In the genomic region with DNA sequence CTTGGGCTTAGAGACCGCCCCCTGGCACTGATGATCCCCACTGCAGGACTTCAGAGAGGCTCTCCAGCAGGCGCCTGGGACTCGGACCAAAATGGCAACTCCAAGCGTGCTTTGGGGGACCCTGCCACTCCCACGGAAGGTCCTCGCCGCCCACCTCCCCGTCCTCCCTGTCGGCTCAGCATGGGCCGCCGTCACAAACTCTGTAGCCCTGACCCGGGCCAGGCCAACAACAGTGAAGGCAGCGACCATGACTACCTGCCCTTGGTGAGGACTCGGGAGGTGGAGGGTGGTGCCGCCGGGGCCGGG, we compare ENCODE assay signal across 13 cellular contexts. TPM values are rescaled to one million over a fixed set of nuclear protein-coding genes. Genes with fewer than 3 reads are reported as not detected.
A peak's percentile ranks its signal among the peaks of the same experiment; 100 is the strongest.
DNase-seq lines count a peak whose midpoint lies in the region; ATAC-seq and TF ChIP-seq lines count a peak whose summit lies in the region.
"Had no signal": no experiment of that assay in that cellular context is flagged by ENCODE, and none has a peak within 500 bp of the region (broad histone marks: within the 10 kb centered on the region; RNA-seq: fewer than 3 reads in every experiment).

No MANE protein-coding gene starts in this region.

- H3K36me3 ChIP-seq in lung (ENCODE audit: control insufficient read depth in 2 of 2, insufficient read depth in 2 of 2, low read length in 2 of 2) (peaks cover 6 to 24% of the 10 kb centered on the region in 2 donors), neural progenitor cell (no peaks in the 10 kb centered on the region), A673 (ENCODE audit: insufficient read depth, low read length, poor library complexity, severe bottlenecking) (peaks cover 32% of the 10 kb centered on the region)

- intact Hi-C loops in A673 (cut with micrococcal nuclease; ENCODE audit: unreplicated experiment) = no loop called here

- H3K9me3 ChIP-seq in lung (ENCODE audit: control insufficient read depth in 2 of 2, insufficient read depth in 1 of 2, low read length in 1 of 2) (no peaks in the 10 kb centered on the region), neural progenitor cell (ENCODE audit: low read depth) (no peaks in the 10 kb centered on the region), A673 (ENCODE audit: low read depth, low read length, poor library complexity, severe bottlenecking) (no peaks in the 10 kb centered on the region)

- no peak overlapping the region for H3K4me2 ChIP-seq in neural progenitor cell

- CTCF ChIA-PET in A673 (lab: Charles Lee) = interaction anchor here (0.8 kb wide), 1 partner anchor 13 kb away, joined by 5 read pairs; no protein-coding TSS in a partner anchor

- no peak for DNase-seq in stimulated activated naive CD8-positive, alpha-beta T cell treated with anti-CD3 and anti-CD28 coated beads, Interleukin-15, amount 100 ng/mL, for 72 hours
- DNase-seq in stimulated activated naive CD8-positive, alpha-beta T cell treated with anti-CD3 and anti-CD28 coated beads, Interleukin-15, Interleukin-2, amounts not matched to agents 100 U/mL and 50 U/mL, for 24 hours = no peak
- DNase-seq in lung (ENCODE audit: low spot score) (no peak), neural progenitor cell (ENCODE audit: low spot score) (no peak), A673 (ENCODE audit: low spot score) (no peak), islet precursor cell (no peak)
- DNase-seq in effector memory CD8-positive, alpha-beta T cell = no peak
- DNase-seq: C1 segment of cervical spinal cord, IMR-90 had no signal

- no peak overlapping the region for H3K4me3 Mint-ChIP-seq in stimulated activated naive CD8-positive, alpha-beta T cell treated with anti-CD3 and anti-CD28 coated beads, Interleukin-15, amount 100 ng/mL, for 72 hours
- no peak overlapping the region for H3K4me3 Mint-ChIP-seq in neural progenitor cell
- no peak overlapping the region for H3K4me3 Mint-ChIP-seq in effector memory CD8-positive, alpha-beta T cell

- no TSS peak for BruUV-seq in A673 (replicated peaks; lab: Mats Ljungman, UMichigan)

- no peaks in the 10 kb centered on the region for H3K27me3 Mint-ChIP-seq in stimulated activated naive CD8-positive, alpha-beta T cell treated with anti-CD3 and anti-CD28 coated beads, Interleukin-15, amount 100 ng/mL, for 72 hours
- peaks cover 11% of the 10 kb centered on the region for H3K27me3 Mint-ChIP-seq in neural progenitor cell (ENCODE audit: insufficient read depth, low read depth)
- no peaks in the 10 kb centered on the region for H3K27me3 Mint-ChIP-seq in effector memory CD8-positive, alpha-beta T cell

- no peak overlapping the region for H3K27ac Mint-ChIP-seq in stimulated activated naive CD8-positive, alpha-beta T cell treated with anti-CD3 and anti-CD28 coated beads, Interleukin-15, amount 100 ng/mL, for 72 hours
- H3K27ac Mint-ChIP-seq in neural progenitor cell = no peak overlapping the region
- no peak overlapping the region for H3K27ac Mint-ChIP-seq in effector memory CD8-positive, alpha-beta T cell

- H3K36me3 Mint-ChIP-seq in neural progenitor cell = peaks cover 1% of the 10 kb centered on the region
- peaks cover 20% of the 10 kb centered on the region for H3K36me3 Mint-ChIP-seq in effector memory CD8-positive, alpha-beta T cell (ENCODE audit: insufficient read depth)

- no peak overlapping the region for H3K4me3 ChIP-seq in lung
- no peak overlapping the region for H3K4me3 ChIP-seq in neural progenitor cell
- no peak overlapping the region for H3K4me3 ChIP-seq in A673 (ENCODE audit: low read depth, low read length, poor library complexity, severe bottlenecking)
- H3K4me3 ChIP-seq: GM12878 had no signal

- H3K4me1 Mint-ChIP-seq in stimulated activated naive CD8-positive, alpha-beta T cell treated with anti-CD3 and anti-CD28 coated beads, Interleukin-15, amount 100 ng/mL, for 72 hours = peaks cover 5% of the 10 kb centered on the region
- no peaks in the 10 kb centered on the region for H3K4me1 Mint-ChIP-seq in neural progenitor cell
- H3K4me1 Mint-ChIP-seq in effector memory CD8-positive, alpha-beta T cell (ENCODE audit: low read depth in 2 of 2) = peaks cover 4 to 10% of the 10 kb centered on the region in 2 donors

- H2AFZ ChIP-seq in neural progenitor cell (replicated peaks) = no peak overlapping the region

- H3K27ac ChIP-seq in VCaP = peak overlapping the region; percentile 64
- H3K27ac ChIP-seq in lung (ENCODE audit: low read depth in 1 of 2, low read length in 1 of 2) = no peak overlapping the region
- no peak overlapping the region for H3K27ac ChIP-seq in neural progenitor cell
- no peak overlapping the region for H3K27ac ChIP-seq in A673 (ENCODE audit: low read depth, low read length, poor library complexity, severe bottlenecking)

- H3K27me3 ChIP-seq in lung (ENCODE audit: control insufficient read depth, insufficient read depth) (no peaks in the 10 kb centered on the region), neural progenitor cell (no peaks in the 10 kb centered on the region), A673 (replicated peaks; ENCODE audit: insufficient read depth, low read depth, low read length, poor library complexity) (no peaks in the 10 kb centered on the region)

- POLR2A ChIA-PET in A673 (lab: Charles Lee; ENCODE audit: low non-redundant PET) = no interaction called here

- TF ChIP-seq CTCF in VCaP (conservative IDR thresholded peaks at IDR 0.05) = no peak
- TF ChIP-seq CTCF in lung (IDR thresholded peaks at IDR 0.05; ENCODE audit: control extremely low read depth, extremely low read depth) = no peak
- no peak for TF ChIP-seq CTCF in neural progenitor cell (IDR thresholded peaks at IDR 0.05)
- no peak for TF ChIP-seq CTCF in A673 (conservative IDR thresholded peaks at IDR 0.05; ENCODE audit: low read depth, low read length)

- H3K9ac ChIP-seq in neural progenitor cell = no peak overlapping the region

- no peaks in the 10 kb centered on the region for H3K9me3 Mint-ChIP-seq in stimulated activated naive CD8-positive, alpha-beta T cell treated with anti-CD3 and anti-CD28 coated beads, Interleukin-15, amount 100 ng/mL, for 72 hours
- H3K9me3 Mint-ChIP-seq in neural progenitor cell = no peaks in the 10 kb centered on the region
- H3K9me3 Mint-ChIP-seq in effector memory CD8-positive, alpha-beta T cell = no peaks in the 10 kb centered on the region

- peaks cover 5% of the 10 kb centered on the region for H3F3A ChIP-seq in neural progenitor cell (ENCODE audit: low read depth)

- H3K79me2 ChIP-seq in neural progenitor cell (ENCODE audit: low read depth) = no peaks in the 10 kb centered on the region

- peak; percentile 7 for ATAC-seq in stimulated activated naive CD8-positive, alpha-beta T cell treated with anti-CD3 and anti-CD28 coated beads, Interleukin-15, amount 100 ng/mL, for 72 hours
- ATAC-seq in stimulated activated naive CD8-positive, alpha-beta T cell treated with anti-CD3 and anti-CD28 coated beads, Interleukin-15, Interleukin-2, amounts not matched to agents 100 U/mL and 50 U/mL, for 24 hours = no peak
- peak; percentile 28 for ATAC-seq in lung (ENCODE audit: insufficient read depth, low FRiP score)
- ATAC-seq in effector memory CD8-positive, alpha-beta T cell (replicated peaks) = no peak

- WGBS in lung, 2 donors = 49 to 51% methylated on average over 17 of the region's 17 CpGs

- peaks cover 31% of the 10 kb centered on the region for H4K20me1 ChIP-seq in neural progenitor cell (ENCODE audit: low read depth)

- H3K4me1 ChIP-seq in lung (ENCODE audit: control insufficient read depth in 2 of 2, insufficient read depth in 2 of 2, low read length in 2 of 2) (peaks cover 0 to 7% of the 10 kb centered on the region in 2 donors), neural progenitor cell (no peaks in the 10 kb centered on the region), A673 (ENCODE audit: insufficient read depth, low read length, poor library complexity, severe bottlenecking) (no peaks in the 10 kb centered on the region)

RNA-seq across cellular contexts. Expression of gene ALG3, which starts 7.7 kb away (rescaled TPM):
- total RNA-seq in lung (10 to 100 TPM; 24.7 to 54.8 TPM), neural progenitor cell (ENCODE audit: low replicate concordance) (23.7 and 39.1 TPM in 2 replicates), A673 (2021) (68.5 and 68.8 TPM in 2 replicates)
- 10 to 100 TPM; 32.2 to 68.0 TPM for polyA plus RNA-seq in lung

RNA-seq across cellular contexts. Expression of gene EEF1AKMT4, which starts 8.4 kb away (rescaled TPM):
- total RNA-seq in lung (1 to 10 TPM; 2.3 to 4.6 TPM), neural progenitor cell (ENCODE audit: low replicate concordance) (3.7 and 6.0 TPM in 2 replicates), A673 (2021) (7.0 and 7.8 TPM in 2 replicates)
- polyA plus RNA-seq in lung = 10 to 100 TPM in 1 of 2 donors, 1 to 10 TPM in 1; 5.2 to 12.2 TPM

RNA-seq across cellular contexts. Expression of gene VWA5B2, which starts 11.7 kb away (rescaled TPM):
- total RNA-seq in lung (1 to 10 TPM; 1.6 to 1.7 TPM), neural progenitor cell (ENCODE audit: low replicate concordance) (not detected in 2 replicates), A673 (2021) (0.13 TPM in 1 of 2 replicates, not detected in the other)
- under 1 TPM; 0.12 to 0.15 TPM for polyA plus RNA-seq in lung
- total RNA-seq: GM12878, IMR-90 had no signal
- polyA plus RNA-seq: IMR-90 had no signal

RNA-seq across cellular contexts. Expression of gene CAMK2N2, which starts 20.3 kb away (rescaled TPM):
- total RNA-seq in lung (under 1 TPM; 0.23 to 0.58 TPM), neural progenitor cell (ENCODE audit: low replicate concordance) (0.71 TPM in 1 of 2 replicates, not detected in the other), A673 (2021) (1.3 and 2.2 TPM in 2 replicates)
- under 1 TPM; 0.03 to 0.12 TPM for polyA plus RNA-seq in lung
- total RNA-seq: IMR-90 had no signal

RNA-seq across cellular contexts. Expression of gene ECE2, which starts 34.7 kb away (rescaled TPM):
- total RNA-seq in lung (under 1 TPM in 1 of 2 donors, not detected in 1; 0.15 TPM), neural progenitor cell (ENCODE audit: low replicate concordance) (0.15 TPM in 1 of 2 replicates, not detected in the other), A673 (2021) (not detected in 2 replicates)
- polyA plus RNA-seq in lung = not detected
- total RNA-seq: A172, G401, GM12878, IMR-90 had no signal
- polyA plus RNA-seq: GM12878, IMR-90 had no signal

Comparison
In these comparisons a context has a peak if more than half of its experiments do, and no peak if none do; other contexts are left out.
1. ATAC-seq: peak in stimulated activated naive CD8-positive, alpha-beta T cell treated with anti-CD3 and anti-CD28 coated beads, Interleukin-15, amount 100 ng/mL, for 72 hours (single experiment) and lung (single experiment); none in stimulated activated naive CD8-positive, alpha-beta T cell treated with anti-CD3 and anti-CD28 coated beads, Interleukin-15, Interleukin-2, amounts not matched to agents 100 U/mL and 50 U/mL, for 24 hours (single experiment) and effector memory CD8-positive, alpha-beta T cell (single experiment).